Comparison of ENCODE assay signal across 8 cellular contexts in the genomic region with DNA sequence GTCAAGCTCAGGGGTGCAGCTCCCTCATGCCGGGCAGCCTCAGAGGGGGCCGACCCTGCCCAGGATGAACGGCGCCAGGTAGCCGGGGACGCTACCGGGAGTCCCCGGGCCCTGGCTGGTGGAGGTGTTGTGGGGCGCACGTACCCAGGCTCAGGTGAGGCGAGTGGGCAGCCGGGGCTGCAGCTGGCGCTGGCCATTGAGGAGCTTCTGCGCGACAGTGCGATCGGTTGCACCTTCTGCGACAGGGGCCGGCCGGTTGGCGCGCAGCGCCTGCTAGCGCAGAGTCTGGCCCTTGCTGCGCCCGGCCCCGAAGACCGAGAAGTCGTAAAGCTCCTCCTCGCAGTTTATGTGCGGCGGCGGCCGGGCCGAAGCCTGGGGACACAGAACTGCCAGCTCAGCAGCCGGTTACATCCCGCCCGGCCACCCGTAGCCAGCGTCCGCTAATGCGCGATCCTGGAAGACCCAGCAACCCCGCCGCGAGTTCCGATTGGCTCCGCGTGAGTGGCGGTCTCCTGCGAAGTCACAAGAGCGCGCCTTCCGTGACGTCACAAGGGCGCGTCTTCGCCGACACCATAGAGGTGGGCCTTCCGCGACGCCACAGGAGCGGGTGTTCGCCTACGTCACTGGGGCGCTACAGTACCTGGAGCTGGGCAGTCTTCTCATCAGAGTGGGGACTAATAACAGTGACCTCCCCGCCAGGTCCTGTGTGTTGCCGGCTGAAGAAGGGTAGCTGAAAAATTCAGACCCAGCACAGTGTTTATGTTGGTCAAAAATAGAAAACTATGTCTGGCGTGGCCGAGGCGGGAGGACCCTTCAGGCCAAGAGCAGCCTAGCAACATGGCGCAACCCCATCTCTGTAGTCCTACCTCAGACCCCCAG.
A peak's percentile ranks its signal among the peaks of the same experiment; 100 is the strongest.
DNase-seq lines count a peak whose midpoint lies in the region; TF ChIP-seq lines count a peak whose summit lies in the region.
"Not testable (repeated sequence)": the region's sequence is repeated elsewhere in the genome, so short reads cannot be mapped to it uniquely, and the experiment has no call there.

No MANE protein-coding gene starts in this region.

- H3K4me3 Mint-ChIP-seq in activated naive CD4-positive, alpha-beta T cell treated with anti-CD3 and anti-CD28 coated beads, Interleukin-2, amount 10 ng/mL, durations not matched to agents 7 days and 5 days = peak overlapping the region; percentile 87

- H3K9me3 ChIP-seq in SJSA1 (replicated peaks) = not testable (repeated sequence)

- not testable (repeated sequence) for TF ChIP-seq CTCF in HFF-Myc (IDR thresholded peaks at IDR 0.05; ENCODE audit: low read depth, low read length, missing control alignments)

- CTCF ChIA-PET in activated naive CD4-positive, alpha-beta T cell treated with anti-CD3 and anti-CD28 coated beads, Interleukin-2, amount 10 ng/mL, durations not matched to agents 7 days and 5 days (lab: Charles Lee) = not testable (repeated sequence)

- not testable (repeated sequence) for H3K27me3 ChIP-seq in SJSA1 (replicated peaks)

- H3K27me3 Mint-ChIP-seq in activated naive CD4-positive, alpha-beta T cell treated with anti-CD3 and anti-CD28 coated beads, Interleukin-2, amount 10 ng/mL, durations not matched to agents 7 days and 5 days = not testable (repeated sequence)

- peak; percentile 79 for DNase-seq in GM04503 (ENCODE audit: low read depth)
- DNase-seq in HFF-Myc (ENCODE audit: extremely low read depth, low read depth) = peak; percentile 88
- peak; percentile 95 for DNase-seq in MV-4-11 (lab: John Stamatoyannopoulos, UW)
- DNase-seq in SJSA1 (ENCODE audit: low read depth in 1 of 2, low spot score in 2 of 2) = peak; percentile 95 to 98
- peak; percentile 99 for DNase-seq in activated naive CD4-positive, alpha-beta T cell treated with anti-CD3 and anti-CD28 coated beads, Interleukin-2, amount 10 ng/mL, durations not matched to agents 7 days and 5 days
- peak; percentile 92 for DNase-seq in germinal center (ENCODE audit: low spot score)
- DNase-seq in non-pigmented ciliary epithelial cell (ENCODE audit: low read depth) = peak; percentile 89
- peak; percentile 98 for DNase-seq in superior temporal gyrus (ENCODE audit: extremely low spot score)

- H3K36me3 Mint-ChIP-seq in activated naive CD4-positive, alpha-beta T cell treated with anti-CD3 and anti-CD28 coated beads, Interleukin-2, amount 10 ng/mL, durations not matched to agents 7 days and 5 days = not testable (repeated sequence)

- not testable (repeated sequence) for H3K4me1 ChIP-seq in SJSA1 (replicated peaks)

- H3K4me1 Mint-ChIP-seq in activated naive CD4-positive, alpha-beta T cell treated with anti-CD3 and anti-CD28 coated beads, Interleukin-2, amount 10 ng/mL, durations not matched to agents 7 days and 5 days = peaks cover 18% of the 10 kb centered on the region

- H3K27ac ChIP-seq in SJSA1 = peak overlapping the region; percentile 83

- H3K27ac Mint-ChIP-seq in activated naive CD4-positive, alpha-beta T cell treated with anti-CD3 and anti-CD28 coated beads, Interleukin-2, amount 10 ng/mL, durations not matched to agents 7 days and 5 days = peak overlapping the region; percentile 96

- not testable (repeated sequence) for H3K36me3 ChIP-seq in SJSA1

- peak overlapping the region; percentile 77 for H3K4me3 ChIP-seq in HFF-Myc (replicated peaks; ENCODE audit: low read depth, low read length)
- H3K4me3 ChIP-seq in SJSA1 = peak overlapping the region; percentile 52

- not testable (repeated sequence) for H3K9me3 Mint-ChIP-seq in activated naive CD4-positive, alpha-beta T cell treated with anti-CD3 and anti-CD28 coated beads, Interleukin-2, amount 10 ng/mL, durations not matched to agents 7 days and 5 days

Comparison
In these comparisons a context has a peak if more than half of its experiments do, and no peak if none do; other contexts are left out.
1. Peak in every context shown above with its lines: DNase-seq, H3K4me3 ChIP-seq and H3K27ac ChIP-seq.